ENCODE assay signal across 16 cellular contexts in genomic region chr20:44648579-44648978, GRCh38. TPM values are rescaled to one million over a fixed set of nuclear protein-coding genes. Genes with fewer than 3 reads are reported as not detected.
DNase-seq lines count a peak whose midpoint lies in the region; ATAC-seq, FAIRE-seq and TF ChIP-seq lines count a peak whose summit lies in the region.
"Had no signal": no experiment of that assay in that cellular context is flagged by ENCODE, and none has a peak within 500 bp of the region (broad histone marks: within the 10 kb centered on the region; RNA-seq: fewer than 3 reads in every experiment).

No MANE protein-coding gene starts in this region.

- no peaks in the 10 kb centered on the region for H3K27me3 Mint-ChIP-seq in MCF 10A (ENCODE audit: insufficient read depth, unreplicated experiment)

- in situ Hi-C loops in GM12878 (cut with MboI), result no loop called here

- TSS peak; percentile 25 for BruUV-seq in MCF 10A (replicated peaks; lab: Mats Ljungman, UMichigan)
- no TSS peak for BruUV-seq in GM12878 (replicated peaks; lab: Mats Ljungman, UMichigan)

- intact Hi-C loops in MCF 10A (cut with micrococcal nuclease), result no loop called here
- intact Hi-C loops in breast epithelium (cut with DNase I; ENCODE audit: low total_unique reads), result no loop called here
- intact Hi-C loops in GM12878 (cut with micrococcal nuclease; ENCODE audit: unreplicated experiment), result no loop called here

- FAIRE-seq in GM12878 (lab: Jason Lieb, UNC), result no peak

- H2AFZ ChIP-seq in Loucy (ENCODE audit: low read length) (no peak overlapping the region), GM12878 (ENCODE audit: control insufficient read depth, low read depth, low read length) (no peak overlapping the region)

- H3K36me3 ChIP-seq in breast epithelium (no peaks in the 10 kb centered on the region), Loucy (ENCODE audit: insufficient read depth, low read length) (no peaks in the 10 kb centered on the region), GM12878 (ENCODE audit: control insufficient read depth in 2 of 2, insufficient read depth in 2 of 2, low read length in 1 of 2) (no peaks in the 10 kb centered on the region)
- H3K36me3 ChIP-seq: lower lobe of right lung had no signal

- no peaks in the 10 kb centered on the region for H3K27me3 ChIP-seq in breast epithelium
- H3K27me3 ChIP-seq in Loucy (ENCODE audit: insufficient read depth, low read length, poor library complexity, severe bottlenecking), result no peaks in the 10 kb centered on the region
- H3K27me3 ChIP-seq in GM12878 (replicated peaks in 1 of 2; ENCODE audit: control insufficient read depth in 2 of 2, insufficient read depth in 2 of 2, low read length in 1 of 2), result no peaks in the 10 kb centered on the region
- H3K27me3 ChIP-seq: body of pancreas, heart left ventricle had no signal

- TF ChIP-seq RAD21 in GM12878 (IDR thresholded peaks at IDR 0.05; ENCODE audit: insufficient read depth, low read depth, low read length), result no peak

- TF ChIP-seq CTCF in MCF 10A (IDR thresholded peaks at IDR 0.05; ENCODE audit: unreplicated experiment) (no peak), breast epithelium (IDR thresholded peaks at IDR 0.05) (no peak), Loucy (conservative IDR thresholded peaks at IDR 0.05; ENCODE audit: low read length) (peak; percentile 49; the same call in 1 of the 2 replicates), GM12878 (IDR thresholded peaks at IDR 0.05 in 2 of 3, conservative IDR thresholded peaks at IDR 0.05 in 1 of 3; ENCODE audit: control insufficient read depth in 2 of 3, extremely low read depth in 1 of 3, insufficient read depth in 1 of 3, low read depth in 3 of 3, low read length in 3 of 3) (no peak)

- H3K27ac ChIP-seq in breast epithelium (no peak overlapping the region), GM12878 (ENCODE audit: control insufficient read depth, insufficient read depth) (0 out of 2 replicates have a peak overlapping the region, but pooled peaks have one; percentile 99)
- H3K27ac ChIP-seq: body of pancreas, lower lobe of right lung had no signal

- peak overlapping the region; percentile 83 for H3K9ac ChIP-seq in Loucy (ENCODE audit: low read depth, low read length, poor library complexity, severe bottlenecking)
- H3K9ac ChIP-seq in GM12878 (ENCODE audit: control insufficient read depth, insufficient read depth, low read length), result no peak overlapping the region; the same call in 1 of the 2 replicates

- no peak overlapping the region for H3K4me3 Mint-ChIP-seq in MCF 10A (ENCODE audit: unreplicated experiment)
- H3K4me3 Mint-ChIP-seq in stimulated activated effector memory CD8-positive, alpha-beta T cell treated with anti-CD3 and anti-CD28 coated beads, Interleukin-12 subunit alpha, Interleukin-12 subunit beta, amount 100 ng/mL, for 72 hours, result no peak overlapping the region

- H3K27ac Mint-ChIP-seq in MCF 10A (ENCODE audit: low read depth, unreplicated experiment), result no peak overlapping the region
- H3K27ac Mint-ChIP-seq in stimulated activated effector memory CD8-positive, alpha-beta T cell treated with anti-CD3 and anti-CD28 coated beads, Interleukin-12 subunit alpha, Interleukin-12 subunit beta, amount 100 ng/mL, for 72 hours, result peak overlapping the region; percentile 91

- no peak for TF ChIP-seq POLR2A in breast epithelium (IDR thresholded peaks at IDR 0.05)
- TF ChIP-seq POLR2A in GM12878 (IDR thresholded peaks at IDR 0.05; ENCODE audit: low read depth, low read length), result no peak

- peaks cover 15% of the 10 kb centered on the region for H3K4me1 Mint-ChIP-seq in MCF 10A (ENCODE audit: insufficient read depth, unreplicated experiment)
- H3K4me1 Mint-ChIP-seq in stimulated activated effector memory CD8-positive, alpha-beta T cell treated with anti-CD3 and anti-CD28 coated beads, Interleukin-12 subunit alpha, Interleukin-12 subunit beta, amount 100 ng/mL, for 72 hours, result peaks cover 78% of the 10 kb centered on the region

- H4K20me1 ChIP-seq in Loucy (ENCODE audit: insufficient read depth, low read length, poor library complexity, severe bottlenecking), result no peaks in the 10 kb centered on the region
- no peaks in the 10 kb centered on the region for H4K20me1 ChIP-seq in GM12878 (ENCODE audit: control insufficient read depth, insufficient read depth)

- ATAC-seq in GM12878 (no peak), GM21737 (IDR thresholded peaks at IDR 0.05; ENCODE audit: unreplicated experiment) (no peak), GM21717 (IDR thresholded peaks at IDR 0.05; ENCODE audit: unreplicated experiment) (no peak)
- no peak for ATAC-seq in stimulated activated effector memory CD8-positive, alpha-beta T cell treated with anti-CD3 and anti-CD28 coated beads, Interleukin-12 subunit alpha, Interleukin-12 subunit beta, amount 100 ng/mL, for 72 hours
- ATAC-seq: body of pancreas; heart left ventricle; lower lobe of right lung; PC-3; stimulated activated naive CD8-positive, alpha-beta T cell treated with anti-CD3 and anti-CD28 coated beads, Interleukin-15, Interleukin-2, amounts not matched to agents 100 U/mL and 50 U/mL, for 24 hours had no signal

- CTCF ChIA-PET in MCF 10A (lab: Yijun Ruan, JAX) (interaction anchor here (0.6 to 2.8 kb wide), 2 partner anchors 35 to 84 kb away, joined by 4 to 18 read pairs; no protein-coding TSS in a partner anchor), GM12878 (lab: Yijun Ruan, JAX) (interaction anchor here (1.0 to 8.5 kb wide), 7 partner anchors 35 to 72 kb away, joined by 3 to 134 read pairs (median 7); no protein-coding TSS in a partner anchor)

- 95% methylated on average over 7 of the region's 7 CpGs for WGBS in GM12878 (ENCODE audit: insufficient coverage, insufficient replicate concordance, low lambda C conversion rate, missing lambda C conversion rate)

- H3K9me3 ChIP-seq in breast epithelium (no peaks in the 10 kb centered on the region), Loucy (ENCODE audit: insufficient read depth, low read depth, low read length) (no peaks in the 10 kb centered on the region), GM12878 (replicated peaks; ENCODE audit: control insufficient read depth, insufficient read depth, low read length) (no peaks in the 10 kb centered on the region; the same call in 2 of the 3 replicates)
- H3K9me3 ChIP-seq: body of pancreas, heart left ventricle, lower lobe of right lung had no signal

- H3K4me2 ChIP-seq in Loucy (ENCODE audit: low read depth, low read length, poor library complexity, severe bottlenecking) (peak overlapping the region; percentile 83), GM12878 (ENCODE audit: control insufficient read depth, insufficient read depth) (peak overlapping the region; percentile 95)

- no peaks in the 10 kb centered on the region for H3K36me3 Mint-ChIP-seq in MCF 10A (ENCODE audit: insufficient read depth, unreplicated experiment)
- peaks cover 15% of the 10 kb centered on the region for H3K36me3 Mint-ChIP-seq in stimulated activated effector memory CD8-positive, alpha-beta T cell treated with anti-CD3 and anti-CD28 coated beads, Interleukin-12 subunit alpha, Interleukin-12 subunit beta, amount 100 ng/mL, for 72 hours
- H3K36me3 Mint-ChIP-seq: CD14-positive monocyte had no signal

- POLR2A ChIA-PET in MCF 10A (lab: Yijun Ruan, JAX) (interaction anchor here (0.6 to 1.1 kb wide), 3 partner anchors 82 to 481 kb away, joined by 3 read pairs; no protein-coding TSS in a partner anchor), GM12878 (lab: Charles Lee) (interaction anchor here (0.9 to 1.6 kb wide), 2 partner anchors 72 to 251 kb away, joined by 3 read pairs; no protein-coding TSS in a partner anchor)

- H3K4me3 ChIP-seq in breast epithelium (peak overlapping the region in 1 of 3 donors; percentile 7), Loucy (ENCODE audit: low read length, poor library complexity, severe bottlenecking) (peak overlapping the region; percentile 85), GM12878 (peak overlapping the region; percentile 37; the same call in 1 of the 2 replicates)
- H3K4me3 ChIP-seq: body of pancreas, lower lobe of right lung had no signal

- no peak for DNase-seq in MCF 10A (ENCODE audit: unreplicated experiment)
- DNase-seq in breast epithelium (ENCODE audit: low spot score in 2 of 2), result no peak
- no peak for DNase-seq in GM12878 (ENCODE audit: low read depth, low spot score)
- no peak for DNase-seq in stimulated activated effector memory CD8-positive, alpha-beta T cell treated with anti-CD3 and anti-CD28 coated beads, Interleukin-12 subunit alpha, Interleukin-12 subunit beta, amount 100 ng/mL, for 72 hours (ENCODE audit: low spot score in 2 of 2)
- DNase-seq in stimulated activated naive CD4-positive, alpha-beta T cell treated with Interleukin-2 at 50 U/mL for 16 hours (lab: John Stamatoyannopoulos, UW), result no peak
- DNase-seq: activated CD8-positive, alpha-beta memory T cell treated with anti-CD3 and anti-CD28 coated beads, Interleukin-2, amount 50 U/mL, for 48 hours; lower lobe of right lung; NCI-H187 treated with DMSO at 0.1 percent for 48 hours; PC-3; stimulated activated naive CD8-positive, alpha-beta T cell treated with anti-CD3 and anti-CD28 coated beads, Interleukin-15, Interleukin-2, amounts not matched to agents 100 U/mL and 50 U/mL, for 24 hours had no signal

- SMC1A ChIA-PET in GM12878 (lab: Charles Lee; ENCODE audit: uncharacterized antibody, unreplicated experiment), result interaction anchor here (0.8 to 4.1 kb wide), 5 partner anchors 19 to 73 kb away, joined by 3 to 47 read pairs (median 6); no protein-coding TSS in a partner anchor

- peaks cover 15% of the 10 kb centered on the region for H3F3A ChIP-seq in Loucy (ENCODE audit: low read depth)

- TF ChIP-seq EP300 in GM12878 (IDR thresholded peaks at IDR 0.05; ENCODE audit: borderline replicate concordance in 1 of 2, control insufficient read depth in 1 of 2, low read depth in 2 of 2, low read length in 2 of 2), result no peak

- H3K9me3 Mint-ChIP-seq in MCF 10A (ENCODE audit: unreplicated experiment), result no peaks in the 10 kb centered on the region
- no peaks in the 10 kb centered on the region for H3K9me3 Mint-ChIP-seq in stimulated activated effector memory CD8-positive, alpha-beta T cell treated with anti-CD3 and anti-CD28 coated beads, Interleukin-12 subunit alpha, Interleukin-12 subunit beta, amount 100 ng/mL, for 72 hours
- H3K9me3 Mint-ChIP-seq: CD14-positive monocyte had no signal

- H3K4me1 ChIP-seq in breast epithelium, result no peaks in the 10 kb centered on the region
- peaks cover 70% of the 10 kb centered on the region for H3K4me1 ChIP-seq in Loucy (ENCODE audit: insufficient read depth, low read length, poor library complexity, severe bottlenecking)
- H3K4me1 ChIP-seq in GM12878 (ENCODE audit: control insufficient read depth, insufficient read depth, low read length), result peaks cover 71% of the 10 kb centered on the region

- peaks cover 77% of the 10 kb centered on the region for H3K79me2 ChIP-seq in Loucy (ENCODE audit: insufficient read depth, low read length)
- H3K79me2 ChIP-seq in GM12878 (ENCODE audit: control insufficient read depth, insufficient read depth, low read length), result peaks cover 61% of the 10 kb centered on the region

- no peaks in the 10 kb centered on the region for H3K9me2 ChIP-seq in Loucy (replicated peaks; ENCODE audit: low read depth, low read length)

- RAD21 ChIA-PET in GM12878 (lab: Charles Lee; ENCODE audit: unreplicated experiment), result interaction anchor here (2.2 to 5.1 kb wide), 4 partner anchors 24 to 38 kb away, joined by 4 to 55 read pairs (median 29); no protein-coding TSS in a partner anchor

RNA-seq across cellular contexts. Expression of gene ADA, which starts 2.9 kb away (rescaled TPM):
- total RNA-seq in MCF 10A (2022) (5.1 and 6.0 TPM in 2 replicates), breast epithelium (10 to 100 TPM in 2 of 3 donors, 1 to 10 TPM in 1; 5.7 to 46.2 (median 11.5) TPM), GM12878 (2014; rRNA removed) (74.6 and 78.6 TPM in 2 replicates), GM12878 (2014; rRNA removed; fragmentation: Illumina TruSeq; extraction: Trizol) (69.1 and 69.5 TPM in 2 replicates), GM12878 (2021) (99.0 and 105 TPM in 2 replicates)
- 51.8 and 52.9 TPM in 2 replicates for total RNA-seq in GM12878 (2013; cell fraction: nucleolus; rRNA removed)
- polyA plus RNA-seq in GM12878 (2011; ENCODE audit: low read depth), result 54.0 TPM
- polyA plus RNA-seq in GM12878 (2011; rRNA removed) (88.9 and 129 TPM in 2 replicates), GM12878 (2014; fragmentation: Illumina TruSeq; extraction: Trizol) (71.6 and 82.7 TPM in 2 replicates), GM12878 (2014; fragmentation: Nextera tagmentation; extraction: Ambion mirVana) (10 to 100 TPM; 40.9 to 70.6 TPM), GM12878 (2014; rRNA removed) (122 and 125 TPM in 2 replicates), GM12878 (2016; fragmentation: Nextera tagmentation; extraction: Ambion mirVana) (100 to 1,000 TPM; 189 to 217 TPM)
- polyA plus RNA-seq in GM12878 (2011; cell fraction: cytosol; rRNA removed), result 142 and 175 TPM in 2 replicates
- 152 and 179 TPM in 2 replicates for polyA plus RNA-seq in GM12878 (2011; cell fraction: nucleus; rRNA removed)
- 58.7 and 86.7 TPM in 2 replicates for polyA plus RNA-seq in GM12878 (2012)
- polyA minus RNA-seq in GM12878 (2011; rRNA and poly(A)+ RNA removed), result 75.2 and 93.0 TPM in 2 replicates
- 21.2 and 28.5 TPM in 2 replicates for polyA minus RNA-seq in GM12878 (2011; cell fraction: cytosol; rRNA and poly(A)+ RNA removed)
- polyA minus RNA-seq in GM12878 (2011; cell fraction: nucleus; rRNA and poly(A)+ RNA removed), result 21.6 and 28.6 TPM in 2 replicates
